ENCODE assay signal across 8 cellular contexts in genomic region chr14:96592591-96593388, GRCh38.
DNase-seq lines count a peak whose midpoint lies in the region; ATAC-seq lines count a peak whose summit lies in the region.

No MANE protein-coding gene starts in this region.

- POLR2A ChIA-PET in activated CD4-positive, alpha-beta memory T cell treated with anti-CD3 and anti-CD28 coated beads for 36 hours (lab: Charles Lee): interaction anchor here (0.6 kb wide), 1 partner anchor 51 kb away, joined by 4 read pairs; no protein-coding TSS in a partner anchor

- H3K4me1 Mint-ChIP-seq in activated CD4-positive, alpha-beta memory T cell treated with anti-CD3 and anti-CD28 coated beads for 36 hours (ENCODE audit: low read depth): peaks cover 8% of the 10 kb centered on the region

- H3K27ac Mint-ChIP-seq in activated CD4-positive, alpha-beta memory T cell treated with anti-CD3 and anti-CD28 coated beads for 36 hours: no peak overlapping the region

- H3K36me3 Mint-ChIP-seq in activated CD4-positive, alpha-beta memory T cell treated with anti-CD3 and anti-CD28 coated beads for 36 hours: no peaks in the 10 kb centered on the region

- DNase-seq in activated CD4-positive, alpha-beta memory T cell treated with anti-CD3 and anti-CD28 coated beads for 36 hours: peak; percentile 75
- DNase-seq in effector CD8-positive, alpha-beta T cell (lab: John Stamatoyannopoulos, UW): peak; percentile 23
- DNase-seq in midbrain (lab: John Stamatoyannopoulos, UW) (peak; percentile 13), NCI-H1048 (lab: John Stamatoyannopoulos, UW) (no peak), cerebellar cortex (ENCODE audit: low spot score) (no peak)
- DNase-seq in stimulated activated CD8-positive, alpha-beta memory T cell treated with anti-CD3 and anti-CD28 coated beads, Interleukin-7, amount 100 ng/mL, for 1 hour (ENCODE audit: low read depth in 2 of 2): peak; percentile 18 to 35

- peaks cover 3% of the 10 kb centered on the region for H3K27me3 Mint-ChIP-seq in activated CD4-positive, alpha-beta memory T cell treated with anti-CD3 and anti-CD28 coated beads for 36 hours

- no peaks in the 10 kb centered on the region for H3K9me3 Mint-ChIP-seq in activated CD4-positive, alpha-beta memory T cell treated with anti-CD3 and anti-CD28 coated beads for 36 hours

- intact Hi-C loops in activated CD4-positive, alpha-beta memory T cell treated with anti-CD3 and anti-CD28 coated beads for 36 hours (cut with micrococcal nuclease): no loop called here

- H3K4me3 Mint-ChIP-seq in activated CD4-positive, alpha-beta memory T cell treated with anti-CD3 and anti-CD28 coated beads for 36 hours: peak overlapping the region; percentile 71

- CTCF ChIA-PET in activated CD4-positive, alpha-beta memory T cell treated with anti-CD3 and anti-CD28 coated beads for 36 hours (lab: Charles Lee): no interaction called here

- ATAC-seq in GM19025 (IDR thresholded peaks at IDR 0.05; ENCODE audit: low read depth, unreplicated experiment) (peak; percentile 74), HG03354 (IDR thresholded peaks at IDR 0.05; ENCODE audit: poor library complexity, severe bottlenecking, unreplicated experiment) (peak; percentile 83)

Comparison
In these comparisons a context has a peak if more than half of its experiments do, and no peak if none do; other contexts are left out.
1. DNase-seq: peak in activated CD4-positive, alpha-beta memory T cell treated with anti-CD3 and anti-CD28 coated beads for 36 hours (single experiment), effector CD8-positive, alpha-beta T cell (single experiment), midbrain (single experiment) and stimulated activated CD8-positive, alpha-beta memory T cell treated with anti-CD3 and anti-CD28 coated beads, Interleukin-7, amount 100 ng/mL, for 1 hour (2 of 2); none in NCI-H1048 (single experiment) and cerebellar cortex (single experiment).